11 cellular contexts compared by ENCODE assay signal in the genomic region with DNA sequence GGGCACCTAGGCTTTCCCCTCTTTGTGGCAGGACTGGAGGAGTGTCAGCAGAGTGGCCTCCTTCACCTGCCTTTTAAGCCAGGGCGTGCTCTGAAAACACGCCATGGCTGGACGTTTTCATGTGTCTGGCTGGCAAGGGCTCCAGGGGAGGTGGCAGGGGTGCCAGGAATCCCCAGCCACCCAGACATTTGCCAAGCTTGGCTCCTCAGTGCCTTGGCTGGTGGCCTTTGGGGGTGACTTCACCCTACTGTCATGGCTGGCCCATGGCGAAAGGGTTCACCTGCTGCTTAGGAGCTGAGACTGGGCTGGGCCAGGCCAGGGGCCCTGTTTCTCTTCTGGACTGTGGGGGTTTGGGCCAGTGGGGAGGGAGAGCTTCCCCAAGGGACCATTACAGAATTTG. TPM values are rescaled to one million over a fixed set of nuclear protein-coding genes. Genes with fewer than 3 reads are reported as not detected.
DNase-seq lines count a peak whose midpoint lies in the region; ATAC-seq and TF ChIP-seq lines count a peak whose summit lies in the region.
"Had no signal": no experiment of that assay in that cellular context is flagged by ENCODE, and none has a peak within 500 bp of the region (broad histone marks: within the 10 kb centered on the region; RNA-seq: fewer than 3 reads in every experiment).

No MANE protein-coding gene starts in this region.

- DNase-seq in CD4-positive, alpha-beta T cell, result no peak
- DNase-seq in T-cell (no peak), Right ventricle myocardium superior (peak; percentile 55), LoVo (ENCODE audit: low spot score) (no peak), A673 (ENCODE audit: low spot score) (no peak)
- DNase-seq: COR-L47, NCI-H446 treated with DMSO at 0.1 percent for 48 hours had no signal

- no peaks in the 10 kb centered on the region for H3K9me3 Mint-ChIP-seq in CD4-positive, alpha-beta T cell
- no peaks in the 10 kb centered on the region for H3K9me3 Mint-ChIP-seq in T-cell

- H3K4me1 ChIP-seq in rectal smooth muscle tissue (ENCODE audit: control insufficient read depth, insufficient read depth, low read length) (peaks cover 19% of the 10 kb centered on the region), A673 (ENCODE audit: insufficient read depth, low read length, poor library complexity, severe bottlenecking) (peaks cover 9% of the 10 kb centered on the region)

- POLR2A ChIA-PET in CD4-positive, alpha-beta T cell (lab: Charles Lee), result interaction anchor here (0.8 to 11.1 kb wide), 7 partner anchors 9 to 139 kb away, joined by 3 to 275 read pairs (median 5); a partner anchor contains a TSS
- POLR2A ChIA-PET in T-cell (lab: Charles Lee) (interaction anchor here (0.6 to 0.7 kb wide), 4 partner anchors 24 to 114 kb away, joined by 3 to 6 read pairs (median 4); no protein-coding TSS in a partner anchor), A673 (lab: Charles Lee; ENCODE audit: low non-redundant PET) (no interaction called here)

- H3K36me3 ChIP-seq in rectal smooth muscle tissue (ENCODE audit: control insufficient read depth, insufficient read depth, low read length) (no peaks in the 10 kb centered on the region), A673 (ENCODE audit: insufficient read depth, low read length, poor library complexity, severe bottlenecking) (no peaks in the 10 kb centered on the region)

- peak overlapping the region; percentile 86 for H3K27ac ChIP-seq in CD4-positive, alpha-beta T cell (ENCODE audit: low read depth, low read length)
- H3K27ac ChIP-seq in rectal smooth muscle tissue (ENCODE audit: low read depth, low read length), result peak overlapping the region; percentile 28
- no peak overlapping the region for H3K27ac ChIP-seq in A673 (ENCODE audit: low read depth, low read length, poor library complexity, severe bottlenecking)

- BruUV-seq in A673 (replicated peaks; lab: Mats Ljungman, UMichigan), result no TSS peak

- no peaks in the 10 kb centered on the region for H3K27me3 ChIP-seq in CD4-positive, alpha-beta T cell (ENCODE audit: control insufficient read depth, insufficient read depth, low read length)
- H3K27me3 ChIP-seq in rectal smooth muscle tissue (ENCODE audit: control insufficient read depth, insufficient read depth, low read length) (no peaks in the 10 kb centered on the region), A673 (replicated peaks; ENCODE audit: insufficient read depth, low read depth, low read length, poor library complexity) (no peaks in the 10 kb centered on the region)

- intact Hi-C loops in CD4-positive, alpha-beta T cell (cut with DNase I, micrococcal nuclease), result loop anchor here in 1 of 2 experiments (5.0 kb wide), 1 partner anchor 48 kb away; no protein-coding TSS in a partner anchor
- intact Hi-C loops in Right ventricle myocardium superior (cut with DNase I) (no loop called here), A673 (cut with micrococcal nuclease; ENCODE audit: unreplicated experiment) (no loop called here)

- H3K27me3 Mint-ChIP-seq in CD4-positive, alpha-beta T cell, result no peaks in the 10 kb centered on the region
- H3K27me3 Mint-ChIP-seq in T-cell, result no peaks in the 10 kb centered on the region

- CTCF ChIA-PET in CD4-positive, alpha-beta T cell (lab: Charles Lee), result interaction anchor here (0.9 kb wide), 1 partner anchor 41 kb away, joined by 3 read pairs; no protein-coding TSS in a partner anchor
- CTCF ChIA-PET in T-cell (lab: Charles Lee), result interaction anchor here in 1 of 2 donors (0.6 to 0.9 kb wide), 2 partner anchors 89 to 143 kb away, joined by 3 to 8 read pairs; no protein-coding TSS in a partner anchor
- CTCF ChIA-PET in A673 (lab: Charles Lee), result no interaction called here

- peak overlapping the region; percentile 13 for H3K4me3 ChIP-seq in rectal smooth muscle tissue (ENCODE audit: low read length)
- H3K4me3 ChIP-seq in A673 (ENCODE audit: low read depth, low read length, poor library complexity, severe bottlenecking), result no peak overlapping the region
- H3K4me3 ChIP-seq: K562 had no signal

- H3K27ac Mint-ChIP-seq in CD4-positive, alpha-beta T cell, result peak overlapping the region; percentile 90
- peak overlapping the region; percentile 96 to 98 for H3K27ac Mint-ChIP-seq in T-cell

- no peaks in the 10 kb centered on the region for H3K9me3 ChIP-seq in CD4-positive, alpha-beta T cell (ENCODE audit: control insufficient read depth, low read length)
- no peaks in the 10 kb centered on the region for H3K9me3 ChIP-seq in A673 (ENCODE audit: low read depth, low read length, poor library complexity, severe bottlenecking)

- peaks cover 100% of the 10 kb centered on the region for H3K4me1 Mint-ChIP-seq in CD4-positive, alpha-beta T cell (ENCODE audit: low read depth)
- peaks cover 98 to 100% (median 100%) of the 10 kb centered on the region in 3 donors for H3K4me1 Mint-ChIP-seq in T-cell

- no peak for TF ChIP-seq CTCF in CD4-positive, alpha-beta T cell (IDR thresholded peaks at IDR 0.05)
- no peak for TF ChIP-seq CTCF in A673 (conservative IDR thresholded peaks at IDR 0.05; ENCODE audit: low read depth, low read length)

- peak overlapping the region; percentile 38 for H3K9ac ChIP-seq in rectal smooth muscle tissue (ENCODE audit: low read length)

- H3K36me3 Mint-ChIP-seq in CD4-positive, alpha-beta T cell (ENCODE audit: low read depth), result peaks cover 47% of the 10 kb centered on the region
- peaks cover 9% of the 10 kb centered on the region for H3K36me3 Mint-ChIP-seq in T-cell

- ATAC-seq in CD4-positive, alpha-beta T cell (ENCODE audit: poor library complexity), result no peak
- ATAC-seq in T-cell (replicated peaks in 1 of 4) (no peak), Right ventricle myocardium superior (ENCODE audit: poor library complexity) (peak; percentile 34), HG03039 (IDR thresholded peaks at IDR 0.05; ENCODE audit: unreplicated experiment) (no peak), HG02981 (IDR thresholded peaks at IDR 0.05; ENCODE audit: unreplicated experiment) (no peak)

- H3K4me3 Mint-ChIP-seq in CD4-positive, alpha-beta T cell, result peak overlapping the region; percentile 66
- H3K4me3 Mint-ChIP-seq in T-cell, result peak overlapping the region; percentile 81 to 94 (median 86)

RNA-seq across cellular contexts. Expression of a gene that starts 17.6 kb away (rescaled TPM):
- total RNA-seq in CD4-positive, alpha-beta T cell, result 100 to 1,000 TPM; 284 to 308 TPM
- 100 to 1,000 TPM; 218 to 327 (median 288) TPM for total RNA-seq in T-cell
- total RNA-seq in Right ventricle myocardium superior, result 65.7 TPM
- total RNA-seq in A673 (2021), result 22.1 and 23.5 TPM in 2 replicates
